1 cellular context compared by ENCODE assay signal in the genomic region with DNA sequence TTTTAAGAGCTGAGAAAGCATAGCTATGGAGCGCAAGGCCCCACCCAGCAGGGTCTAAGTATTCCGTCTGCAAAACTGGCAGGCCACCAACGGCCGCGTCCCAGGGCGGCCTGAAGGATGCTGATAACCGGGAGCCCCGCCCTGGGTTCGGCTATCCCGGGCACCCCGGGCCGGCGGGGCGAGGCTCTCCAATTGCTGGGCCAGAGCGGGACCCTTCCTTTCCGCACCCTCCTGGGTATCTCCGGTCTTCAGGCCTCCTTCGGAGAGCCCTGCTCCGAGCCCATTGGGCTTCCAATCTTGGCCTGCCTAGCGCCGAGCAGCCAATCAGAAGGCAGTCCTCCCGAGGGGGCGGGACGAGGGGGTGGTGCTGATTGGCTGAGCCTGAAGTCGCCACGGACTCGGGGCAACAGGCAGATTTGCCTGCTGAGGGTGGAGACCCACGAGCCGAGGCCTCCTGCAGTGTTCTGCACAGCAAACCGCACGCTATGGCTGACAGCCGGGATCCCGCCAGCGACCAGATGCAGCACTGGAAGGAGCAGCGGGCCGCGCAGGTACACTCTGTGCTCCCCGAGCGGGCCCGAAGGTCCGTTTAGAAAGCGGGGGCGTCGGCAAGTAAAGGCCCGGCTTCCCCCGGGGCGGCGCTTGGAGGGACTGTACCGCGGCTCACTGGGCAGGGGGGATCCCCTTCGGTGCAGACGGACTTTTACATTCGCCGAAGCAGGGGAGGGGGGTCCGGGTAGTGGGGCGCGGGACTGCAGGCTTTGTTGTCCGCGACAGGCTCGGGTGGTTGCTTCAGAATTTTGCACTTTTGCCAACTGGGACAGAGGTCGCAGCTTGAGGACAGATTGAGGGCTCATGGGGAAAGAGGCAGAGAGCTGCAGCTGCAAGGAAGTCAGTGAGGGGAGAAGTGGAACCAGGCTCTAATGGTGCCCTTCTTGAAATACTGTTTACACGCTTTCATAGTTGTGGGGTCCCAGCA.
TF ChIP-seq lines count a peak whose summit lies in the region.

CAT (plus strand) TSS at position 406 of the 979 bp plus-strand sequence; CDS start at position 486, 80 bp downstream.

TF ChIP-seq in K562, 482 proteins besides CTCF, POLR2A, EP300 and RAD21 (continued from another document and continues in another):
- TF ChIP-seq ZBTB40 (IDR thresholded peaks at IDR 0.05): peak; percentile 9; the same call in 1 of the 2 replicates
- TF ChIP-seq ZBTB40 (CRISPR knock-in tag; IDR thresholded peaks at IDR 0.05): no peak
- peak; percentile 18; the same call in 1 of the 2 replicates for TF ChIP-seq NR2C2 (CRISPR knock-in tag; IDR thresholded peaks at IDR 0.05)
- TF ChIP-seq NR2C2 (tag; IDR thresholded peaks at IDR 0.05): 0 out of 2 replicates have a peak, but pooled peaks have one; percentile 12
- TF ChIP-seq ZNF431 (CRISPR knock-in tag; IDR thresholded peaks at IDR 0.05): peak; percentile 67
- TF ChIP-seq BRD4 (IDR thresholded peaks at IDR 0.05): no peak
- no peak for TF ChIP-seq ESRRB (CRISPR knock-in tag; IDR thresholded peaks at IDR 0.05; ENCODE audit: borderline replicate concordance)
- no peak for TF ChIP-seq GATAD2B (IDR thresholded peaks at IDR 0.05; ENCODE audit: borderline replicate concordance)
- TF ChIP-seq RBM22 (IDR thresholded peaks at IDR 0.05; ENCODE audit: low read depth, low read length, poor library complexity, severe bottlenecking): peak; percentile 80
- TF ChIP-seq GABPB2 (CRISPR knock-in tag; conservative IDR thresholded peaks at IDR 0.05): no peak
- TF ChIP-seq ZC3H4 (CRISPR knock-in tag; IDR thresholded peaks at IDR 0.05; ENCODE audit: borderline replicate concordance): no peak
- TF ChIP-seq CEBPG (CRISPR knock-in tag; IDR thresholded peaks at IDR 0.05): peak; percentile 46; the same call in 1 of the 2 replicates
- peak in 1 of 2 experiments; percentile 85; a peak in 2 of 4 replicates for TF ChIP-seq CEBPG (tag; conservative IDR thresholded peaks at IDR 0.05 in 1 of 2, IDR thresholded peaks at IDR 0.05 in 1 of 2)
- TF ChIP-seq FOXA3 (CRISPR knock-in tag; conservative IDR thresholded peaks at IDR 0.05 in 1 of 2, IDR thresholded peaks at IDR 0.05 in 1 of 2): peak in 1 of 2 experiments; percentile 59; a peak in 1 of 4 replicates
- peak; percentile 80 for TF ChIP-seq SMARCE1 (IDR thresholded peaks at IDR 0.05)
- no peak for TF ChIP-seq ARID2 (IDR thresholded peaks at IDR 0.05)
- TF ChIP-seq ZNF707 (CRISPR knock-in tag; conservative IDR thresholded peaks at IDR 0.05): no peak
- TF ChIP-seq STAT5B (CRISPR knock-in tag; IDR thresholded peaks at IDR 0.05): no peak
- TF ChIP-seq STAT5A (IDR thresholded peaks at IDR 0.05; ENCODE audit: borderline replicate concordance, low read length): peak; percentile 78
- TF ChIP-seq SMARCA4 (IDR thresholded peaks at IDR 0.05): peak; percentile 81; the same call in 1 of the 2 replicates
- peak in 1 of 2 experiments; percentile 53; a peak in 1 of 3 replicates for TF ChIP-seq CBX3 (IDR thresholded peaks at IDR 0.05; ENCODE audit: borderline replicate concordance in 1 of 2, low read length in 2 of 2)
- no peak for TF ChIP-seq TGIF2 (CRISPR knock-in tag; IDR thresholded peaks at IDR 0.05)
- no peak for TF ChIP-seq MCM5 (IDR thresholded peaks at IDR 0.05; ENCODE audit: low read depth)
- peak; percentile 96 for TF ChIP-seq MBD2 (IDR thresholded peaks at IDR 0.05; ENCODE audit: borderline replicate concordance, low read depth)
- peak; percentile 70 for TF ChIP-seq ETV5 (CRISPR knock-in tag; IDR thresholded peaks at IDR 0.05; ENCODE audit: low read depth)
- no peak for TF ChIP-seq MCM3 (IDR thresholded peaks at IDR 0.05)
- no peak for TF ChIP-seq PYGO2 (tag; IDR thresholded peaks at IDR 0.05)
- no peak for TF ChIP-seq ZNF717 (CRISPR knock-in tag; IDR thresholded peaks at IDR 0.05)
- peak; percentile 91 for TF ChIP-seq GATA2 (CRISPR knock-in tag; IDR thresholded peaks at IDR 0.05)
- TF ChIP-seq U2AF2 (optimal IDR thresholded peaks at IDR 0.05; ENCODE audit: low read depth, low read length): no peak
- TF ChIP-seq HNRNPK (IDR thresholded peaks at IDR 0.05; ENCODE audit: low read depth, low read length, poor library complexity, severe bottlenecking): no peak
- no peak for TF ChIP-seq SREBF2 (CRISPR knock-in tag; IDR thresholded peaks at IDR 0.05)
- TF ChIP-seq CHD2 (IDR thresholded peaks at IDR 0.05; ENCODE audit: low read depth, low read length): peak; percentile 84
- TF ChIP-seq, protein P1, sequence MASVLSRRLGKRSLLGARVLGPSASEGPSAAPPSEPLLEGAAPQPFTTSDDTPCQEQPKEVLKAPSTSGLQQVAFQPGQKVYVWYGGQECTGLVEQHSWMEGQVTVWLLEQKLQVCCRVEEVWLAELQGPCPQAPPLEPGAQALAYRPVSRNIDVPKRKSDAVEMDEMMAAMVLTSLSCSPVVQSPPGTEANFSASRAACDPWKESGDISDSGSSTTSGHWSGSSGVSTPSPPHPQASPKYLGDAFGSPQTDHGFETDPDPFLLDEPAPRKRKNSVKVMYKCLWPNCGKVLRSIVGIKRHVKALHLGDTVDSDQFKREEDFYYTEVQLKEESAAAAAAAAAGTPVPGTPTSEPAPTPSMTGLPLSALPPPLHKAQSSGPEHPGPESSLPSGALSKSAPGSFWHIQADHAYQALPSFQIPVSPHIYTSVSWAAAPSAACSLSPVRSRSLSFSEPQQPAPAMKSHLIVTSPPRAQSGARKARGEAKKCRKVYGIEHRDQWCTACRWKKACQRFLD (CRISPR knock-in tag; IDR thresholded peaks at IDR 0.05): peak; percentile 77; the same call in 1 of the 2 replicates
- no peak for TF ChIP-seq RBM34 (IDR thresholded peaks at IDR 0.05; ENCODE audit: borderline replicate concordance, insufficient read depth, low read length)
- peak in 1 of 2 experiments; percentile 60; a peak in 1 of 4 replicates for TF ChIP-seq MLLT1 (IDR thresholded peaks at IDR 0.05)
- TF ChIP-seq ZNF316 (IDR thresholded peaks at IDR 0.05): no peak
- TF ChIP-seq, protein P2, sequence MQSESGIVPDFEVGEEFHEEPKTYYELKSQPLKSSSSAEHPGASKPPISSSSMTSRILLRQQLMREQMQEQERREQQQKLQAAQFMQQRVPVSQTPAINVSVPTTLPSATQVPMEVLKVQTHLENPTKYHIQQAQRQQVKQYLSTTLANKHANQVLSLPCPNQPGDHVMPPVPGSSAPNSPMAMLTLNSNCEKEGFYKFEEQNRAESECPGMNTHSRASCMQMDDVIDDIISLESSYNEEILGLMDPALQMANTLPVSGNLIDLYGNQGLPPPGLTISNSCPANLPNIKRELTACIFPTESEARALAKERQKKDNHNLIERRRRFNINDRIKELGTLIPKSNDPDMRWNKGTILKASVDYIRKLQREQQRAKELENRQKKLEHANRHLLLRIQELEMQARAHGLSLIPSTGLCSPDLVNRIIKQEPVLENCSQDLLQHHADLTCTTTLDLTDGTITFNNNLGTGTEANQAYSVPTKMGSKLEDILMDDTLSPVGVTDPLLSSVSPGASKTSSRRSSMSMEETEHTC (IDR thresholded peaks at IDR 0.05): no peak
- peak in 1 of 2 experiments; percentile 56; a peak in 1 of 4 replicates for TF ChIP-seq TEAD1 (CRISPR knock-in tag; IDR thresholded peaks at IDR 0.05)
- TF ChIP-seq NFIC (IDR thresholded peaks at IDR 0.05): peak; percentile 95
- no peak for TF ChIP-seq CREBBP (IDR thresholded peaks at IDR 0.05; ENCODE audit: low read depth, low read length)
- TF ChIP-seq C11orf30 (IDR thresholded peaks at IDR 0.05; ENCODE audit: low read depth): no peak
- TF ChIP-seq KLF6 (CRISPR knock-in tag; IDR thresholded peaks at IDR 0.05; ENCODE audit: borderline replicate concordance): no peak
- TF ChIP-seq SIX5 (IDR thresholded peaks at IDR 0.05; ENCODE audit: borderline replicate concordance in 1 of 2, insufficient read depth in 1 of 2, low read depth in 1 of 2, low read length in 2 of 2): no peak
- no peak for TF ChIP-seq ZNF24 (IDR thresholded peaks at IDR 0.05)
- 0 out of 2 replicates have a peak, but pooled peaks have one; percentile 44 for TF ChIP-seq DMBX1 (CRISPR knock-in tag; IDR thresholded peaks at IDR 0.05; ENCODE audit: borderline replicate concordance)
- peak; percentile 79 for TF ChIP-seq HDAC3 (IDR thresholded peaks at IDR 0.05; ENCODE audit: borderline replicate concordance, partially characterized antibody)
- TF ChIP-seq SMAD2 (IDR thresholded peaks at IDR 0.05; ENCODE audit: low read depth, low read length): no peak
- TF ChIP-seq CBX8 (IDR thresholded peaks at IDR 0.05; ENCODE audit: borderline replicate concordance, extremely low read depth, low read depth, low read length, poor library complexity, severe bottlenecking): no peak
- no peak for TF ChIP-seq ARID3A (IDR thresholded peaks at IDR 0.05; ENCODE audit: borderline replicate concordance, low read depth, low read length)
- TF ChIP-seq MYNN (IDR thresholded peaks at IDR 0.05): peak; percentile 81; the same call in 1 of the 2 replicates
- no peak for TF ChIP-seq MYNN (CRISPR knock-in tag; IDR thresholded peaks at IDR 0.05)
- no peak for TF ChIP-seq CREB1 (IDR thresholded peaks at IDR 0.05)
- 0 out of 2 replicates have a peak, but pooled peaks have one; percentile 36 for TF ChIP-seq CREB1 (CRISPR knock-in tag; IDR thresholded peaks at IDR 0.05)
- peak in 1 of 2 experiments; percentile 60; a peak in 1 of 4 replicates for TF ChIP-seq CSDE1 (IDR thresholded peaks at IDR 0.05)
